1 cellular context compared by ENCODE assay signal in the genomic region with DNA sequence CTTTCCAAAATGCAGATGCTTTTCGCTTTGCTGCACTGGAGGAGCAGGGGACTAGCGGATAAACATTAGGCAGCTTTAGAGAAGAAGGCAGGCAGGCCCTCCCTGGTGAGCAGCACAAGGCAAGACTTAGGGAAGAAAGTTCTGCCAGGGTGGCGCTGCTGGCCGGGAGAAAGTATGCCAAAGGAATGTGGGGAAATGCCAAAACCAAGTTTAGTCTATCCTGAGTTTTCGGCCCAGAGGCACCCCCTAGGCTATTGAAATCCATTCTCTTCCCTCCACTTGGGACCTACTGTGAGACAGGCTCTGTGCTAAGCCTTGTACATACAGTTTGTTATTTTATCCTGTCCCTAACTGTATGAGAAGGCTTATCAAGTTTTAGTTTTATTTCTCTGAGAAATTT.
TF ChIP-seq lines count a peak whose summit lies in the region.

No MANE protein-coding gene starts in this region.

TF ChIP-seq in H1, 55 proteins besides CTCF, POLR2A, EP300 and RAD21:
- TF ChIP-seq, protein P1, sequence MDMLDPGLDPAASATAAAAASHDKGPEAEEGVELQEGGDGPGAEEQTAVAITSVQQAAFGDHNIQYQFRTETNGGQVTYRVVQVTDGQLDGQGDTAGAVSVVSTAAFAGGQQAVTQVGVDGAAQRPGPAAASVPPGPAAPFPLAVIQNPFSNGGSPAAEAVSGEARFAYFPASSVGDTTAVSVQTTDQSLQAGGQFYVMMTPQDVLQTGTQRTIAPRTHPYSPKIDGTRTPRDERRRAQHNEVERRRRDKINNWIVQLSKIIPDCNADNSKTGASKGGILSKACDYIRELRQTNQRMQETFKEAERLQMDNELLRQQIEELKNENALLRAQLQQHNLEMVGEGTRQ (IDR thresholded peaks at IDR 0.05; ENCODE audit: low read length) = no peak
- 0 out of 2 replicates have a peak, but pooled peaks have one; percentile 10 for TF ChIP-seq SP1 (IDR thresholded peaks at IDR 0.05; ENCODE audit: low read depth, low read length)
- TF ChIP-seq TEAD4 (IDR thresholded peaks at IDR 0.05; ENCODE audit: low read depth, low read length) = peak; percentile 84
